In genomic region chr2:116552738-116553419, GRCh38 we compare ENCODE assay signal across 7 cellular contexts.
DNase-seq lines count a peak whose midpoint lies in the region; TF ChIP-seq lines count a peak whose summit lies in the region.
"Not testable (repeated sequence)": the region's sequence is repeated elsewhere in the genome, so short reads cannot be mapped to it uniquely, and the experiment has no call there.

No MANE protein-coding gene starts in this region.

- intact Hi-C loops in Caco-2 (cut with micrococcal nuclease; ENCODE audit: unreplicated experiment): not testable (repeated sequence)

- not testable (repeated sequence) for H3K27me3 ChIP-seq in Caco-2 (replicated peaks; ENCODE audit: control insufficient read depth, insufficient read depth, low read length); KMS-11 (ENCODE audit: insufficient read depth, low read depth); endodermal cell (ENCODE audit: control insufficient read depth, insufficient read depth, low read length, poor library complexity, severe bottlenecking)

- H3K4me2 ChIP-seq in KMS-11: peak overlapping the region; percentile 27; the same call in 1 of the 2 replicates

- peak overlapping the region; percentile 57 for H3K4me3 Mint-ChIP-seq in Caco-2 (ENCODE audit: unreplicated experiment)
- not testable (repeated sequence) for H3K4me3 Mint-ChIP-seq in endodermal cell

- not testable (repeated sequence) for H3K36me3 Mint-ChIP-seq in Caco-2 (ENCODE audit: insufficient read depth, unreplicated experiment); endodermal cell (ENCODE audit: low read depth)

- not testable (repeated sequence) for H4K20me1 ChIP-seq in KMS-11 (ENCODE audit: insufficient read depth)

- peak overlapping the region; percentile 36 for H2AFZ ChIP-seq in KMS-11 (ENCODE audit: low read depth)

- H3K27me3 Mint-ChIP-seq in Caco-2 (ENCODE audit: insufficient read depth, unreplicated experiment); endodermal cell (ENCODE audit: insufficient read depth): not testable (repeated sequence)

- H3K36me3 ChIP-seq in Caco-2 (ENCODE audit: control insufficient read depth, insufficient read depth, low read length); KMS-11 (ENCODE audit: insufficient read depth); endodermal cell (ENCODE audit: control insufficient read depth, insufficient read depth, low read length): not testable (repeated sequence)

- POLR2A ChIA-PET in Caco-2 (lab: Charles Lee): not testable (repeated sequence)

- H3K4me1 Mint-ChIP-seq in Caco-2 (ENCODE audit: low read depth, unreplicated experiment); endodermal cell: not testable (repeated sequence)

- not testable (repeated sequence) for BruUV-seq in Caco-2 (replicated peaks; lab: Mats Ljungman, UMichigan)

- H3K9ac ChIP-seq in KMS-11: peak overlapping the region; percentile 57; the same call in 1 of the 2 replicates
- H3K9ac ChIP-seq in endodermal cell (ENCODE audit: extremely low read depth, low read length, poor library complexity, severe bottlenecking): not testable (repeated sequence)

- 88 to 96% methylated on average over 11 to 20 of the region's 20 CpGs for WGBS in endodermal cell (ENCODE audit: insufficient coverage in 1 of 2, insufficient read length in 1 of 2), 2 experiments

- DNase-seq in Caco-2: peak; percentile 6 to 56
- peak; percentile 82 for DNase-seq in DMS53 treated with DMSO at 0.1 percent for 48 hours (lab: John Stamatoyannopoulos, UW; ENCODE audit: unreplicated experiment)
- DNase-seq in NCI-H345 treated with DMSO at 0.1 percent for 48 hours (lab: John Stamatoyannopoulos, UW; ENCODE audit: unreplicated experiment): peak; percentile 72
- DNase-seq in NCI-H748 (lab: John Stamatoyannopoulos, UW; ENCODE audit: unreplicated experiment): peak; percentile 91
- peak; percentile 17 for DNase-seq in RPMI8226
- peak; percentile 49 for DNase-seq in endodermal cell

- H3K79me2 ChIP-seq in KMS-11 (ENCODE audit: insufficient read depth, low read depth): not testable (repeated sequence)

- TF ChIP-seq CTCF in Caco-2 (IDR thresholded peaks at IDR 0.05; ENCODE audit: insufficient read depth in 1 of 2, low read depth in 1 of 2, low read length in 1 of 2, severe bottlenecking in 1 of 2, unreplicated experiment in 1 of 2); KMS-11 (conservative IDR thresholded peaks at IDR 0.05; ENCODE audit: low read depth, low read length); endodermal cell (conservative IDR thresholded peaks at IDR 0.05): not testable (repeated sequence)

- 0 out of 2 replicates have a peak overlapping the region, but pooled peaks have one; percentile 18 for H3K4me3 ChIP-seq in Caco-2 (ENCODE audit: low read depth, low read length)
- H3K4me3 ChIP-seq in KMS-11 (IDR thresholded peaks at IDR 0.05; ENCODE audit: insufficient read depth, low read depth, low read length); endodermal cell (ENCODE audit: low read length): not testable (repeated sequence)

- peak overlapping the region; percentile 62 for H3K27ac ChIP-seq in KMS-11
- H3K27ac ChIP-seq in endodermal cell (ENCODE audit: low read depth, low read length): not testable (repeated sequence)

- H3K9me3 Mint-ChIP-seq in Caco-2 (ENCODE audit: unreplicated experiment): not testable (repeated sequence)
- H3K9me3 Mint-ChIP-seq in endodermal cell: peaks cover 15% of the 10 kb centered on the region

- H3K4me1 ChIP-seq in Caco-2; KMS-11 (ENCODE audit: low read depth, poor library complexity, severe bottlenecking); endodermal cell (ENCODE audit: control insufficient read depth, insufficient read depth, low read length): not testable (repeated sequence)

- H3K9me3 ChIP-seq in Caco-2; endodermal cell (ENCODE audit: control insufficient read depth, low read length): not testable (repeated sequence)

- CTCF ChIA-PET in Caco-2 (lab: Charles Lee): not testable (repeated sequence)

- not testable (repeated sequence) for H3K27ac Mint-ChIP-seq in Caco-2 (ENCODE audit: unreplicated experiment); endodermal cell

Comparison
In these comparisons a context has a peak if more than half of its experiments do, and no peak if none do; other contexts are left out.
1. DNase-seq: peak in every context shown above with its lines; median percentile 91 in NCI-H748; 82 in DMS53 treated with DMSO at 0.1 percent for 48 hours; 72 in NCI-H345 treated with DMSO at 0.1 percent for 48 hours; 49 in endodermal cell; 31 in Caco-2; 17 in RPMI8226.